In genomic region chr11:868394-868793, GRCh38 we compare ENCODE assay signal across 27 cellular contexts.
"Had no signal": no experiment of that assay in that cellular context is flagged by ENCODE, and none has a peak within 500 bp of the region (broad histone marks: within the 10 kb centered on the region; RNA-seq: fewer than 3 reads in every experiment).

No MANE protein-coding gene starts in this region.

- FAIRE-seq: islet of Langerhans had no signal

- H3K36me3 Mint-ChIP-seq: activated naive CD8-positive, alpha-beta T cell had no signal

- H3K27ac Mint-ChIP-seq: activated CD4-positive, alpha-beta memory T cell treated with anti-CD3 and anti-CD28 coated beads, Interleukin-2, amount 10 ng/mL, durations not matched to agents 7 days and 5 days; activated naive CD8-positive, alpha-beta T cell; activated T-helper 2 cell treated with anti-CD3 and anti-CD28 coated beads, Interferon-gamma antibody, Interleukin-2, Interleukin-4, amounts not matched to agents 10 μg/mL and 5 μg/mL and 100 μg/mL, durations not matched to agents 14 hours and 24 hours and 36 hours; endodermal cell; mesothelial cell of epicardium; stimulated activated naive CD8-positive, alpha-beta T cell treated with anti-CD3 and anti-CD28 coated beads, Interleukin-15, Interleukin-2, amounts not matched to agents 100 ng/mL and 50 ng/mL, for 24 hours; T-helper 17 cell had no signal

- H3K27ac ChIP-seq: coronary artery, gastroesophageal sphincter, neutrophil, ovary, psoas muscle, thyroid gland had no signal

- H3K27me3 ChIP-seq: gastroesophageal sphincter, neutrophil, ovary, thyroid gland had no signal

- H3K36me3 ChIP-seq: ovary had no signal

- H3K4me3 ChIP-seq: coronary artery, gastroesophageal sphincter, ovary, psoas muscle, thyroid gland had no signal

- ATAC-seq: activated T-cell treated with anti-CD3 and anti-CD28 coated beads, Interleukin-2, amount 50 U/mL, for 4 hours; gastroesophageal sphincter; left ventricle myocardium superior; naive thymus-derived CD8-positive, alpha-beta T cell; psoas muscle; right cardiac atrium; T-helper 17 cell had no signal

- H3K9me3 ChIP-seq: gastroesophageal sphincter, neutrophil, ovary, psoas muscle, thyroid gland had no signal

- H3K9me3 Mint-ChIP-seq: activated CD4-positive, alpha-beta memory T cell treated with anti-CD3 and anti-CD28 coated beads, Interleukin-2, amount 10 ng/mL, durations not matched to agents 7 days and 5 days; activated T-cell treated with anti-CD3 and anti-CD28 coated beads, Interleukin-2, amount 50 U/mL, for 4 hours; activated T-helper 2 cell treated with anti-CD3 and anti-CD28 coated beads, Interferon-gamma antibody, Interleukin-2, Interleukin-4, amounts not matched to agents 10 μg/mL and 5 μg/mL and 100 μg/mL, durations not matched to agents 14 hours and 24 hours and 36 hours; endodermal cell; mesothelial cell of epicardium; naive thymus-derived CD8-positive, alpha-beta T cell; stimulated activated naive CD8-positive, alpha-beta T cell treated with anti-CD3 and anti-CD28 coated beads, Interleukin-15, Interleukin-2, amounts not matched to agents 100 ng/mL and 50 ng/mL, for 24 hours had no signal

- H3K4me3 Mint-ChIP-seq: activated CD4-positive, alpha-beta memory T cell treated with anti-CD3 and anti-CD28 coated beads, Interleukin-2, amount 10 ng/mL, durations not matched to agents 7 days and 5 days; activated naive CD8-positive, alpha-beta T cell; activated T-cell treated with anti-CD3 and anti-CD28 coated beads, Interleukin-2, amount 50 U/mL, for 4 hours; endodermal cell; mesothelial cell of epicardium; naive thymus-derived CD8-positive, alpha-beta T cell; stimulated activated naive CD8-positive, alpha-beta T cell treated with anti-CD3 and anti-CD28 coated beads, Interleukin-15, Interleukin-2, amounts not matched to agents 100 ng/mL and 50 ng/mL, for 24 hours; T-helper 17 cell had no signal

- H3K27me3 Mint-ChIP-seq: activated CD4-positive, alpha-beta memory T cell treated with anti-CD3 and anti-CD28 coated beads, Interleukin-2, amount 10 ng/mL, durations not matched to agents 7 days and 5 days; activated naive CD8-positive, alpha-beta T cell; naive thymus-derived CD8-positive, alpha-beta T cell; stimulated activated naive CD8-positive, alpha-beta T cell treated with anti-CD3 and anti-CD28 coated beads, Interleukin-15, Interleukin-2, amounts not matched to agents 100 ng/mL and 50 ng/mL, for 24 hours; T-helper 17 cell had no signal

- DNase-seq: activated CD4-positive, alpha-beta memory T cell treated with anti-CD3 and anti-CD28 coated beads, Interleukin-2, amount 10 ng/mL, durations not matched to agents 7 days and 5 days; activated CD4-positive, alpha-beta T cell treated with anti-CD3 and anti-CD28 coated beads for 4 hours; activated CD4-positive, CD25-positive, alpha-beta regulatory T cell; activated naive CD4-positive, alpha-beta T cell; activated T-cell treated with anti-CD3 and anti-CD28 coated beads, Interleukin-2, amount 50 U/mL, for 4 hours; amniotic stem cell; cerebellar nuclear complex; endodermal cell; head of caudate nucleus; left ventricle myocardium superior; mammary epithelial cell; naive thymus-derived CD8-positive, alpha-beta T cell; ovary; psoas muscle; right cardiac atrium; stimulated activated CD4-positive, alpha-beta T cell treated with anti-CD3 and anti-CD28 coated beads, Interleukin-4, amount 100 ng/mL, for 4 hours; substantia nigra; T-helper 17 cell had no signal

- H3K4me1 ChIP-seq: gastroesophageal sphincter, psoas muscle, thyroid gland had no signal

- H3K4me1 Mint-ChIP-seq: activated CD4-positive, alpha-beta memory T cell treated with anti-CD3 and anti-CD28 coated beads, Interleukin-2, amount 10 ng/mL, durations not matched to agents 7 days and 5 days; endodermal cell; naive thymus-derived CD8-positive, alpha-beta T cell; T-helper 17 cell had no signal
